ENCODE assay signal across 12 cellular contexts in genomic region chr16:3787924-3788661, GRCh38.
DNase-seq lines count a peak whose midpoint lies in the region; ATAC-seq lines count a peak whose summit lies in the region.
"Had no signal": no experiment of that assay in that cellular context is flagged by ENCODE, and none has a peak within 500 bp of the region (broad histone marks: within the 10 kb centered on the region; RNA-seq: fewer than 3 reads in every experiment).

No MANE protein-coding gene starts in this region.

- no peak overlapping the region for H3K27ac ChIP-seq in BLaER1

- H3K4me3 ChIP-seq in BLaER1: no peak overlapping the region

- DNase-seq in stimulated activated naive CD4-positive, alpha-beta T cell treated with Interleukin-2 at 50 U/mL for 16 hours (lab: John Stamatoyannopoulos, UW): no peak
- DNase-seq in posterior vena cava (ENCODE audit: low spot score) (no peak), nucleus accumbens (lab: John Stamatoyannopoulos, UW) (no peak)
- DNase-seq: activated CD4-positive, alpha-beta memory T cell treated with anti-CD3 and anti-CD28 coated beads for 36 hours; activated naive CD4-positive, alpha-beta T cell treated with anti-CD3 and anti-CD28 coated beads, Interleukin-2, amount 50 U/mL, for 16 hours; DMS79 treated with DMSO at 0.1 percent for 48 hours; NCI-H2081 had no signal

- H3K9me3 ChIP-seq in BLaER1: no peaks in the 10 kb centered on the region

- H3K36me3 ChIP-seq in BLaER1: peaks cover 89% of the 10 kb centered on the region

- peaks cover 100% of the 10 kb centered on the region for H4K20me1 ChIP-seq in BLaER1

- ATAC-seq in GM18870 (IDR thresholded peaks at IDR 0.05; ENCODE audit: unreplicated experiment) (peak; percentile 72), GM21825 (IDR thresholded peaks at IDR 0.05; ENCODE audit: unreplicated experiment) (peak; percentile 79), HG03439 (IDR thresholded peaks at IDR 0.05; ENCODE audit: unreplicated experiment) (peak; percentile 56), HG02840 (IDR thresholded peaks at IDR 0.05; ENCODE audit: low FRiP score, unreplicated experiment) (no peak)

- 0 out of 2 replicates have a peak overlapping the region, but pooled peaks have one; percentile 38 for H3K9ac ChIP-seq in BLaER1

- H3K4me1 ChIP-seq in BLaER1: peaks cover 56% of the 10 kb centered on the region

- intact Hi-C loops in posterior vena cava (cut with DNase I): no loop called here

- H3K4me2 ChIP-seq in BLaER1: peak overlapping the region; percentile 70

- H3K27me3 ChIP-seq in BLaER1: no peaks in the 10 kb centered on the region
